ENCODE assay signal across 8 cellular contexts in the genomic region with DNA sequence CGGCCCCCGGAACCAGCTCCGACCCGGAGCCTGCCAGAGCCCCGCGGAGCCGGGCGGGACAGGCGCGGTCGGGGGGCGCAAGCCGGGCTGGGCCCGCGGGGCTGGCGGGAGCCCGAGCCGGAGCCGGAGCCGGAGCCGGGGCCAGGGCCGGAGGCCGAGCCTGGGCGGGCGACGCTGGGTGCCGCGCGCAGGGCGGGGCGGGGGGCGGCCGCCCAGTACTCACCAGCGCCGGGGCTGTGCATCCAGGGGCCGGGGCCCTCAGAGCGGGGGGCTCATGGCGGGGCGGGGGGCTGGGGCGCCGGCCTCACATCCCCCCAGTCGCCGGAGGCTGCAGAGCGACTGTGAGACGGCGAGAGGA. TPM values are rescaled to one million over a fixed set of nuclear protein-coding genes. Genes with fewer than 3 reads are reported as not detected.
DNase-seq lines count a peak whose midpoint lies in the region; ATAC-seq and TF ChIP-seq lines count a peak whose summit lies in the region.

No MANE protein-coding gene starts in this region.

- H3K27ac ChIP-seq in Karpas-422 (ENCODE audit: low read length): peak overlapping the region; percentile 87
- H3K27ac ChIP-seq in ectodermal cell (ENCODE audit: insufficient read depth, low read depth, low read length, poor library complexity, severe bottlenecking): no peak overlapping the region
- H3K27ac ChIP-seq in neural cell (ENCODE audit: low read length): peak overlapping the region; percentile 36

- peak overlapping the region; percentile 91 for H3K4me3 ChIP-seq in Karpas-422 (ENCODE audit: low read length)
- H3K4me3 ChIP-seq in ectodermal cell (ENCODE audit: insufficient read depth, low read depth, low read length): peak overlapping the region; percentile 58
- H3K4me3 ChIP-seq in neural cell (ENCODE audit: low read length): peak overlapping the region; percentile 75

- H3K4me1 ChIP-seq in Karpas-422 (ENCODE audit: low read length): peaks cover 46% of the 10 kb centered on the region
- H3K4me1 ChIP-seq in ectodermal cell (ENCODE audit: control insufficient read depth, insufficient read depth, low read length): peaks cover 39% of the 10 kb centered on the region

- H3K9me3 ChIP-seq in Karpas-422 (ENCODE audit: low read length) (no peaks in the 10 kb centered on the region), ectodermal cell (ENCODE audit: control insufficient read depth, low read length) (no peaks in the 10 kb centered on the region), neural cell (ENCODE audit: low read length) (no peaks in the 10 kb centered on the region)

- H3K9me2 ChIP-seq in Karpas-422 (replicated peaks; ENCODE audit: insufficient read depth, low read length) (no peaks in the 10 kb centered on the region), neural cell (ENCODE audit: insufficient read depth, low read length) (no peaks in the 10 kb centered on the region)

- no peak for TF ChIP-seq RAD21 in neural cell (conservative IDR thresholded peaks at IDR 0.05)

- H3K79me2 ChIP-seq in Karpas-422 (ENCODE audit: low read length): peaks cover 53% of the 10 kb centered on the region
- H3K79me2 ChIP-seq in neural cell (replicated peaks; ENCODE audit: insufficient read depth, low read length): peaks cover 13% of the 10 kb centered on the region

- H2AFZ ChIP-seq in Karpas-422 (ENCODE audit: low read length): no peak overlapping the region
- H2AFZ ChIP-seq in neural cell (ENCODE audit: low read depth, low read length): no peak overlapping the region

- TF ChIP-seq CTCF in neural cell (IDR thresholded peaks at IDR 0.05; ENCODE audit: poor library complexity, severe bottlenecking): no peak

- no peak for DNase-seq in Karpas-422
- DNase-seq in NCI-H1092 treated with DMSO at 0.1 percent for 48 hours (lab: John Stamatoyannopoulos, UW): no peak
- no peak for DNase-seq in globus pallidus (ENCODE audit: low spot score)
- DNase-seq in NCI-H1105 (lab: John Stamatoyannopoulos, UW): no peak
- DNase-seq in mesenteric fat pad (ENCODE audit: low spot score): no peak

- ATAC-seq in GM21423 (IDR thresholded peaks at IDR 0.05; ENCODE audit: unreplicated experiment): peak; percentile 29

- no peaks in the 10 kb centered on the region for H3K27me3 ChIP-seq in Karpas-422 (ENCODE audit: low read length)
- H3K27me3 ChIP-seq in ectodermal cell (ENCODE audit: control insufficient read depth, insufficient read depth, low read length, poor library complexity, severe bottlenecking): peaks cover 13% of the 10 kb centered on the region
- no peaks in the 10 kb centered on the region for H3K27me3 ChIP-seq in neural cell (ENCODE audit: insufficient read depth, low read depth, low read length)

- H3K9ac ChIP-seq in Karpas-422 (ENCODE audit: low read length): peak overlapping the region; percentile 97
- H3K9ac ChIP-seq in neural cell (ENCODE audit: low read length): peak overlapping the region; percentile 86

- WGBS in ectodermal cell, 2 experiments: 0 to 1% methylated on average over 46 of the region's 46 CpGs

- H3K4me2 ChIP-seq in Karpas-422 (ENCODE audit: low read depth, low read length, poor library complexity, severe bottlenecking): peak overlapping the region; percentile 93
- H3K4me2 ChIP-seq in neural cell (ENCODE audit: low read length): no peak overlapping the region

- no peaks in the 10 kb centered on the region for H3K36me3 ChIP-seq in Karpas-422 (ENCODE audit: insufficient read depth, low read length)
- no peaks in the 10 kb centered on the region for H3K36me3 ChIP-seq in ectodermal cell (ENCODE audit: control insufficient read depth, insufficient read depth, low read length)
- H3K36me3 ChIP-seq in neural cell (ENCODE audit: insufficient read depth, low read length): no peaks in the 10 kb centered on the region

- H3F3A ChIP-seq in neural cell (ENCODE audit: insufficient read depth, low read length, poor library complexity, severe bottlenecking): no peaks in the 10 kb centered on the region

- no peak for TF ChIP-seq EP300 in neural cell (conservative IDR thresholded peaks at IDR 0.05; ENCODE audit: poor library complexity, severe bottlenecking)

- H4K20me1 ChIP-seq in Karpas-422 (ENCODE audit: insufficient read depth, low read depth, low read length): no peaks in the 10 kb centered on the region
- no peaks in the 10 kb centered on the region for H4K20me1 ChIP-seq in neural cell (ENCODE audit: insufficient read depth)

TF ChIP-seq in neural cell, 6 proteins besides CTCF, POLR2A, EP300 and RAD21:
- TF ChIP-seq, protein P1, sequence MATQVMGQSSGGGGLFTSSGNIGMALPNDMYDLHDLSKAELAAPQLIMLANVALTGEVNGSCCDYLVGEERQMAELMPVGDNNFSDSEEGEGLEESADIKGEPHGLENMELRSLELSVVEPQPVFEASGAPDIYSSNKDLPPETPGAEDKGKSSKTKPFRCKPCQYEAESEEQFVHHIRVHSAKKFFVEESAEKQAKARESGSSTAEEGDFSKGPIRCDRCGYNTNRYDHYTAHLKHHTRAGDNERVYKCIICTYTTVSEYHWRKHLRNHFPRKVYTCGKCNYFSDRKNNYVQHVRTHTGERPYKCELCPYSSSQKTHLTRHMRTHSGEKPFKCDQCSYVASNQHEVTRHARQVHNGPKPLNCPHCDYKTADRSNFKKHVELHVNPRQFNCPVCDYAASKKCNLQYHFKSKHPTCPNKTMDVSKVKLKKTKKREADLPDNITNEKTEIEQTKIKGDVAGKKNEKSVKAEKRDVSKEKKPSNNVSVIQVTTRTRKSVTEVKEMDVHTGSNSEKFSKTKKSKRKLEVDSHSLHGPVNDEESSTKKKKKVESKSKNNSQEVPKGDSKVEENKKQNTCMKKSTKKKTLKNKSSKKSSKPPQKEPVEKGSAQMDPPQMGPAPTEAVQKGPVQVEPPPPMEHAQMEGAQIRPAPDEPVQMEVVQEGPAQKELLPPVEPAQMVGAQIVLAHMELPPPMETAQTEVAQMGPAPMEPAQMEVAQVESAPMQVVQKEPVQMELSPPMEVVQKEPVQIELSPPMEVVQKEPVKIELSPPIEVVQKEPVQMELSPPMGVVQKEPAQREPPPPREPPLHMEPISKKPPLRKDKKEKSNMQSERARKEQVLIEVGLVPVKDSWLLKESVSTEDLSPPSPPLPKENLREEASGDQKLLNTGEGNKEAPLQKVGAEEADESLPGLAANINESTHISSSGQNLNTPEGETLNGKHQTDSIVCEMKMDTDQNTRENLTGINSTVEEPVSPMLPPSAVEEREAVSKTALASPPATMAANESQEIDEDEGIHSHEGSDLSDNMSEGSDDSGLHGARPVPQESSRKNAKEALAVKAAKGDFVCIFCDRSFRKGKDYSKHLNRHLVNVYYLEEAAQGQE (IDR thresholded peaks at IDR 0.05; ENCODE audit: borderline replicate concordance): no peak
- TF ChIP-seq SMC3 (conservative IDR thresholded peaks at IDR 0.05; ENCODE audit: poor library complexity) (no peak), TAF1 (IDR thresholded peaks at IDR 0.05; ENCODE audit: low read depth) (no peak), EZH2 (IDR thresholded peaks at IDR 0.05; ENCODE audit: borderline replicate concordance, insufficient read depth, low read length, poor library complexity, severe bottlenecking) (no peak), MXI1 (conservative IDR thresholded peaks at IDR 0.05; ENCODE audit: poor library complexity, severe bottlenecking) (no peak), POLR2AphosphoS5 (IDR thresholded peaks at IDR 0.05) (no peak)

RNA-seq across cellular contexts. Expression of gene HDAC7, which starts 0.2 kb away (rescaled TPM):
- total RNA-seq in Karpas-422 (2014; rRNA removed; shearing (Covaris generic); ENCODE audit: low replicate concordance): 36.2 and 54.8 TPM in 2 replicates
- polyA plus RNA-seq in ectodermal cell (2013, experiment 1 of 4): 50.9 TPM
- polyA plus RNA-seq in ectodermal cell (2013, experiment 2 of 4): 44.3 TPM
- 32.5 TPM for polyA plus RNA-seq in ectodermal cell (2013, experiment 3 of 4)
- 37.2 TPM for polyA plus RNA-seq in ectodermal cell (2013, experiment 4 of 4)
- 30.2 and 51.5 TPM in 2 replicates for polyA plus RNA-seq in neural cell
- polyA minus RNA-seq in neural cell: 11.9 and 18.7 TPM in 2 replicates
- total RNA-seq in mesenteric fat pad: 105 TPM

RNA-seq across cellular contexts. Expression of gene SLC48A1, which starts 46.5 kb away (rescaled TPM):
- 21.5 and 21.9 TPM in 2 replicates for total RNA-seq in Karpas-422 (2014; rRNA removed; shearing (Covaris generic); ENCODE audit: low replicate concordance)
- polyA plus RNA-seq in ectodermal cell (2013, experiment 1 of 4): 15.3 TPM
- 14.6 TPM for polyA plus RNA-seq in ectodermal cell (2013, experiment 2 of 4)
- polyA plus RNA-seq in ectodermal cell (2013, experiment 3 of 4): 11.3 TPM
- 13.5 TPM for polyA plus RNA-seq in ectodermal cell (2013, experiment 4 of 4)
- polyA plus RNA-seq in neural cell: 8.0 and 8.5 TPM in 2 replicates
- polyA minus RNA-seq in neural cell: 9.7 and 11.2 TPM in 2 replicates
- total RNA-seq in mesenteric fat pad: 40.3 TPM
